1 cellular context compared by ENCODE assay signal in the genomic region with DNA sequence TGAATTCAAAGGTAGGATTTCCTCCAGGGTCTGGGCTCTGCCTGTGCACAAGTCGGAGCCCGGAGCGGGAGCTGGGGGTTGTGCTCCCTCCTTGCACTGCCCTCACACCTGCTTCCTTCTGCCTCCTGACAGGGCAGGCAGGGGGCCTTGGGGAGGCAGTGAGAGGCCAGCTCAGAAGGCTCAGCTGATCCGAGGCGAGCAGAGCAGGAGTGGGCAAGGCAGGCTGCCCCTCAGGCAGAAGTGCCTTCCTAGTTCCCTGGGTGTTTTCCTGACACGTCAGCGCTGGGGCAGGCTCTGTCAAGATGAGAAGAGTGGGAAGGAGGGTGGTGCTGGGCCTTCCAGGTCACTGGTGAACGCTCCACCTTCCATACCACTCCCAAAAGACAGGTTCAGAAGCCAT.
TF ChIP-seq lines count a peak whose summit lies in the region.

No MANE protein-coding gene starts in this region.

TF ChIP-seq in K562, 482 proteins besides CTCF, POLR2A, EP300 and RAD21:
- peak; percentile 27; the same call in 1 of the 2 replicates for TF ChIP-seq POLR2G (IDR thresholded peaks at IDR 0.05; ENCODE audit: low read depth, low read length)
- TF ChIP-seq, protein P1, sequence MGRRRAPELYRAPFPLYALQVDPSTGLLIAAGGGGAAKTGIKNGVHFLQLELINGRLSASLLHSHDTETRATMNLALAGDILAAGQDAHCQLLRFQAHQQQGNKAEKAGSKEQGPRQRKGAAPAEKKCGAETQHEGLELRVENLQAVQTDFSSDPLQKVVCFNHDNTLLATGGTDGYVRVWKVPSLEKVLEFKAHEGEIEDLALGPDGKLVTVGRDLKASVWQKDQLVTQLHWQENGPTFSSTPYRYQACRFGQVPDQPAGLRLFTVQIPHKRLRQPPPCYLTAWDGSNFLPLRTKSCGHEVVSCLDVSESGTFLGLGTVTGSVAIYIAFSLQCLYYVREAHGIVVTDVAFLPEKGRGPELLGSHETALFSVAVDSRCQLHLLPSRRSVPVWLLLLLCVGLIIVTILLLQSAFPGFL (CRISPR knock-in tag; IDR thresholded peaks at IDR 0.05): no peak
